In the genomic region with DNA sequence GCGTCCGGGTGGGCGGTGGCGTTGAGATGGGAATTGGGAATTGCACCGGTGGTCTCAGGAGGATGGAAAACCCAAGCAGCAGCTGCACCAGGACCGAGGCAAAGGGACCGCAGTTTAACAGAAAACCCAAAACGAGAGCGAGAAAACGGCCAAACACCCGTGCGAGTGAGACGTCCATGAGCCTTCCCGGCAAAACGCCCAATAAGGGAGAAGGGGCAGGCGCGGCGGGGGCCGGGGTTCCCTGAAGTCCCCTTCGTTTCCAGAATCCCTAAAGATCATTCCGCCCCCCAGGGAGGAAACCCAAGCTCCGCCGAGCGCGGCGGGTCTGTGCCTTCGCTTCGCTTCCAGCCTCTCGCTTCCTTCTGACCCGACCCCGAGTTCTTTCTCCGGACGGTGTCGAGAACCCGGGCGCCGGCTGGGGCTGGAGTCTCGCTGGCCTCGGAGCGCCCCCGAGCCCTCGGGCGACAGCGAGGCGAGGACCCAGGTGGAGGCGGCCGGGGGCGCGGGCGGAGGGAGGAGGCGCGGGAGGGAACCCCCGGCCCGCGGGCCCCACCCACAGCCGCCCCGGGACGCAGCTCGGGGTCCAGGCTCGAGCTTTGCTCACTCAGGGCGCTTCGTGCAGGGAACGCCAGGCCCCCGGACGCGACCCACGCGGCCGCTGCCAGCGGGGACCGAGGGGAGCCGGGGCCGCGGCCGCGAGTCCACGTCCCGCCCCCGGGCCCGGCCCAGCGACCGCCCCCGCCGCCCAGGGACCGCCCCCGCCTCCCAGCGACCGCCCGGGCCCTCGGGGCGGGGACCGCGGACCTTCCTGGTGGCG, we compare ENCODE assay signal across 8 cellular contexts. TPM values are rescaled to one million over a fixed set of nuclear protein-coding genes. Genes with fewer than 3 reads are reported as not detected.
A peak's percentile ranks its signal among the peaks of the same experiment; 100 is the strongest.
DNase-seq lines count a peak whose midpoint lies in the region; ATAC-seq and TF ChIP-seq lines count a peak whose summit lies in the region.

A gene (plus strand): TSS at position 799 of the 817 bp plus-strand sequence. CDS start 691 bp downstream, outside the sequence.

- BruUV-seq in PC-3 (replicated peaks; lab: Mats Ljungman, UMichigan): no TSS peak

- H3K9ac ChIP-seq in PC-3 (ENCODE audit: low read length): peak within 1 kb of the TSS; percentile 9; the same call in 1 of the 2 replicates

- H3K27ac Mint-ChIP-seq in osteocyte (ENCODE audit: unreplicated experiment): peak within 1 kb of the TSS; percentile 41

- POLR2A ChIA-PET in PC-3 (lab: Charles Lee; ENCODE audit: unreplicated experiment): no interaction called here

- H3K79me2 ChIP-seq in PC-3 (ENCODE audit: low read length): no peaks in the 10 kb centered on the region

- no peaks in the 10 kb centered on the region for H3F3A ChIP-seq in PC-3 (ENCODE audit: low read length, unreplicated experiment)

- H3K4me1 ChIP-seq in PC-3 (ENCODE audit: insufficient read depth, low read length): no peaks in the 10 kb centered on the region

- H3K27ac ChIP-seq in PC-3 (ENCODE audit: low read length): no peak within 1 kb of the TSS

- peak within 1 kb of the TSS; percentile 73 for H2AFZ ChIP-seq in PC-3 (ENCODE audit: low read length)

- H3K27me3 Mint-ChIP-seq in osteocyte (ENCODE audit: unreplicated experiment): no peaks in the 10 kb centered on the region

- CTCF ChIA-PET in PC-3 (lab: Charles Lee): no interaction called here

- H3K36me3 Mint-ChIP-seq in osteocyte (ENCODE audit: unreplicated experiment): no peaks in the 10 kb centered on the region

- H3K4me3 ChIP-seq in PC-3 (ENCODE audit: low read length): peak within 1 kb of the TSS; percentile 70

- DNase-seq in GM10266 (ENCODE audit: extremely low spot score) (peak; percentile 96), PC-3 (peak; percentile 41), activated gamma-delta T cell (lab: John Stamatoyannopoulos, UW) (peak; percentile 57), glomerular visceral epithelial cell (ENCODE audit: extremely low spot score) (peak; percentile 58), osteocyte (ENCODE audit: extremely low spot score, unreplicated experiment) (no peak), DMS79 treated with DMSO at 0.1 percent for 48 hours (lab: John Stamatoyannopoulos, UW) (no peak)

- intact Hi-C loops in PC-3 (cut with micrococcal nuclease): no loop called here

- no peaks in the 10 kb centered on the region for H3K9me3 Mint-ChIP-seq in osteocyte (ENCODE audit: unreplicated experiment)

- peak within 1 kb of the TSS; percentile 87 for H3K4me2 ChIP-seq in PC-3 (ENCODE audit: low read length)

- no peaks in the 10 kb centered on the region for H3K27me3 ChIP-seq in PC-3 (ENCODE audit: low read length)

- H3K36me3 ChIP-seq in PC-3 (ENCODE audit: low read depth, low read length): no peaks in the 10 kb centered on the region

- TF ChIP-seq CTCF in GM10266 (IDR thresholded peaks at IDR 0.05; ENCODE audit: control insufficient read depth, insufficient read depth, low read depth, missing control alignments) (no peak), PC-3 (conservative IDR thresholded peaks at IDR 0.05; ENCODE audit: low read depth, low read length) (no peak), osteocyte (IDR thresholded peaks at IDR 0.05) (no peak)

- H3K4me3 Mint-ChIP-seq in osteocyte (ENCODE audit: unreplicated experiment): peak within 1 kb of the TSS; percentile 70

- H3K9me3 ChIP-seq in PC-3 (ENCODE audit: low read length): no peaks in the 10 kb centered on the region

- H4K20me1 ChIP-seq in PC-3 (ENCODE audit: low read length): no peaks in the 10 kb centered on the region

- peaks cover 15% of the 10 kb centered on the region for H3K4me1 Mint-ChIP-seq in osteocyte (ENCODE audit: unreplicated experiment)

- ATAC-seq in HG02759 (IDR thresholded peaks at IDR 0.05; ENCODE audit: unreplicated experiment) (peak; percentile 76), PC-3 (peak; percentile 86), HG02623 (IDR thresholded peaks at IDR 0.05; ENCODE audit: unreplicated experiment) (no peak)

- H3K9me2 ChIP-seq in PC-3 (replicated peaks; ENCODE audit: low read length): no peaks in the 10 kb centered on the region

RNA-seq across cellular contexts. Expression of the gene that starts here (rescaled TPM):
- total RNA-seq in PC-3 (2014; rRNA removed) (10.6 and 12.4 TPM in 2 replicates), osteocyte (39.9 and 43.4 TPM in 2 replicates)

Comparison
In these comparisons a context has a peak if more than half of its experiments do, and no peak if none do; other contexts are left out.
1. DNase-seq: peak in GM10266 (single experiment), PC-3 (single experiment), activated gamma-delta T cell (single experiment) and glomerular visceral epithelial cell (single experiment); none in osteocyte (single experiment) and DMS79 treated with DMSO at 0.1 percent for 48 hours (single experiment).